Comparison of ENCODE assay signal across 16 cellular contexts in the genomic region with DNA sequence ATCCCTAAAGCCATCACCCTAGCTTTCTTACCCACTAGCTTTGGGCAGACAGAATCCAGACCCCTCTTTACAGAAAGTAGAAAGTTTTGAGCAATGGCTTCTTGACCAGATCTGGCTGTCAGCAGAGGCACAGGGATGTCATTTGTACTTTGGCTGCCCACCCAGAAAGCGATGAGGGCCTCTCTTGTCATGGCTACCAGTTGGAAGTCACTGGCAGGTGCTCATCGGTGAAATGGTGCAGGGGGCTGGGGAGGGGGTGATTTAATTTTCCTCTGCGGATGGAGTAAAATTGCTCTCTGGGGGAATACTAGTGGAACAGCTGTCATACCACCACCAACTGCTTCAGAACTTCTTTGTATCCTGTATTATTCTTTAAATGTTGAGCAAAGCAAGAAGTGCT.
"Had no signal": no experiment of that assay in that cellular context is flagged by ENCODE, and none has a peak within 500 bp of the region (broad histone marks: within the 10 kb centered on the region; RNA-seq: fewer than 3 reads in every experiment).

No MANE protein-coding gene starts in this region.

- H3K9me3 Mint-ChIP-seq: neural progenitor cell; stimulated activated memory B cell treated with anti-CD40 and anti-IgM and Interleukin-4, amounts not matched to agents 10 μg/mL and 1 μg/mL and 100 μg/mL, for 72 hours had no signal

- DNase-seq: effector CD4-positive, alpha-beta T cell; head of caudate nucleus; left ventricle myocardium superior; lower lobe of right lung; natural killer cell; right lobe of liver; small intestine; stimulated activated CD4-positive, alpha-beta T cell treated with anti-CD3 and anti-CD28 coated beads, Interleukin-12 subunit alpha, Interleukin-12 subunit beta, amount 100 ng/mL, for 4 hours; stimulated activated CD4-positive, alpha-beta T cell treated with anti-CD3 and anti-CD28 coated beads, Interleukin-1b, Interleukin-23, amount 100 ng/mL, for 48 hours; stimulated activated CD4-positive, alpha-beta T cell treated with anti-CD3 and anti-CD28 coated beads, Interleukin-4, amount 100 ng/mL, for 4 hours; stimulated activated naive CD8-positive, alpha-beta T cell treated with anti-CD3 and anti-CD28 coated beads, Interleukin-15, Interleukin-2, amounts not matched to agents 100 U/mL and 50 U/mL, for 24 hours; upper lobe of right lung; uterus had no signal

- ATAC-seq: lower lobe of right lung; natural killer cell; right lobe of liver; stimulated activated memory B cell treated with anti-CD40 and anti-IgM and Interleukin-4, amounts not matched to agents 10 μg/mL and 1 μg/mL and 100 μg/mL, for 72 hours; stimulated activated naive CD8-positive, alpha-beta T cell treated with anti-CD3 and anti-CD28 coated beads, Interleukin-15, Interleukin-2, amounts not matched to agents 100 U/mL and 50 U/mL, for 24 hours; upper lobe of right lung had no signal

- H3K4me3 Mint-ChIP-seq: natural killer cell; neural progenitor cell; stimulated activated memory B cell treated with anti-CD40 and anti-IgM and Interleukin-4, amounts not matched to agents 10 μg/mL and 1 μg/mL and 100 μg/mL, for 72 hours had no signal

- H3K27me3 Mint-ChIP-seq: progenitor cell of endocrine pancreas had no signal

- H3K4me1 Mint-ChIP-seq: natural killer cell had no signal

- H3K36me3 Mint-ChIP-seq: natural killer cell; stimulated activated memory B cell treated with anti-CD40 and anti-IgM and Interleukin-4, amounts not matched to agents 10 μg/mL and 1 μg/mL and 100 μg/mL, for 72 hours had no signal

- H3K27ac Mint-ChIP-seq: natural killer cell; neural progenitor cell; progenitor cell of endocrine pancreas; stimulated activated memory B cell treated with anti-CD40 and anti-IgM and Interleukin-4, amounts not matched to agents 10 μg/mL and 1 μg/mL and 100 μg/mL, for 72 hours had no signal
